ENCODE assay signal across 22 cellular contexts in genomic region chr22:35394810-35395563, GRCh38.
"Had no signal": no experiment of that assay in that cellular context is flagged by ENCODE, and none has a peak within 500 bp of the region (broad histone marks: within the 10 kb centered on the region; RNA-seq: fewer than 3 reads in every experiment).

No MANE protein-coding gene starts in this region.

- H3K4me3 Mint-ChIP-seq: activated CD4-positive, alpha-beta memory T cell treated with anti-CD3 and anti-CD28 coated beads for 36 hours; activated naive CD8-positive, alpha-beta T cell treated with anti-CD3 and anti-CD28 coated beads for 36 hours; neural crest cell had no signal

- H3K27me3 ChIP-seq: breast epithelium, colonic mucosa, esophagus squamous epithelium, gastroesophageal sphincter, testis, upper lobe of left lung had no signal

- H3K9me3 Mint-ChIP-seq: activated CD4-positive, alpha-beta memory T cell treated with anti-CD3 and anti-CD28 coated beads for 36 hours; activated naive CD8-positive, alpha-beta T cell treated with anti-CD3 and anti-CD28 coated beads for 36 hours; neural crest cell had no signal

- H3K27ac ChIP-seq: breast epithelium, colonic mucosa, esophagus squamous epithelium, gastroesophageal sphincter, upper lobe of left lung had no signal

- H3K4me3 ChIP-seq: breast epithelium, colonic mucosa, esophagus squamous epithelium, gastroesophageal sphincter, mucosa of descending colon, testis, upper lobe of left lung had no signal

- H3K9me3 ChIP-seq: breast epithelium, colonic mucosa, esophagus squamous epithelium, gastroesophageal sphincter, mucosa of descending colon, testis, upper lobe of left lung had no signal

- DNase-seq: activated CD4-positive, alpha-beta memory T cell treated with anti-CD3 and anti-CD28 coated beads for 36 hours; activated CD4-positive, alpha-beta T cell treated with anti-CD3 and anti-CD28 coated beads for 4 hours; activated CD4-positive, CD25-positive, alpha-beta regulatory T cell; activated naive CD4-positive, alpha-beta T cell treated with Interleukin-2 at 50 U/mL for 16 hours; activated naive CD8-positive, alpha-beta T cell treated with anti-CD3 and anti-CD28 coated beads for 36 hours; activated T-cell treated with anti-CD3 and anti-CD28 coated beads, Interleukin-2, amount 50 U/mL, for 48 hours; amniotic stem cell; colonic mucosa; esophagus squamous epithelium; head of caudate nucleus; left cardiac atrium; mesendoderm; posterior cingulate gyrus; small intestine; stimulated activated naive CD4-positive, alpha-beta T cell; T-helper 9 cell; testis; upper lobe of left lung had no signal

- H3K27ac Mint-ChIP-seq: activated CD4-positive, alpha-beta memory T cell treated with anti-CD3 and anti-CD28 coated beads for 36 hours; activated naive CD8-positive, alpha-beta T cell treated with anti-CD3 and anti-CD28 coated beads for 36 hours had no signal

- H3K4me1 ChIP-seq: breast epithelium, colonic mucosa had no signal

- H3K36me3 ChIP-seq: breast epithelium, colonic mucosa had no signal

- ATAC-seq: gastroesophageal sphincter, left cardiac atrium, mucosa of descending colon had no signal
